6 cellular contexts compared by ENCODE assay signal in genomic region chr10:18917431-18917830, GRCh38.
DNase-seq lines count a peak whose midpoint lies in the region; ATAC-seq, FAIRE-seq and TF ChIP-seq lines count a peak whose summit lies in the region.
"Not testable (repeated sequence)": the region's sequence is repeated elsewhere in the genome, so short reads cannot be mapped to it uniquely, and the experiment has no call there.

No MANE protein-coding gene starts in this region.

- H2BK120ac ChIP-seq in IMR-90 (ENCODE audit: low read depth, low read length): peak overlapping the region; percentile 42

- no CpG with 5 or more reads among the region's 9 CpGs for WGBS in IMR-90 (ENCODE audit: extremely low coverage in 2 of 2, insufficient read length in 1 of 2), 2 experiments

- peak overlapping the region; percentile 56; the same call in 1 of the 3 replicates for H2BK15ac ChIP-seq in IMR-90 (ENCODE audit: low read depth, low read length)

- TF ChIP-seq CTCF in A673 (conservative IDR thresholded peaks at IDR 0.05; ENCODE audit: low read depth, low read length); IMR-90 (conservative IDR thresholded peaks at IDR 0.05; ENCODE audit: low read depth, low read length); MCF 10A (IDR thresholded peaks at IDR 0.05; ENCODE audit: unreplicated experiment); chondrocyte (IDR thresholded peaks at IDR 0.05): not testable (repeated sequence)

- not testable (repeated sequence) for H2AFZ ChIP-seq in IMR-90 (replicated peaks; ENCODE audit: low read length, poor library complexity)

- H3K27me3 Mint-ChIP-seq in MCF 10A (ENCODE audit: insufficient read depth, unreplicated experiment); chondrocyte (ENCODE audit: low read depth): not testable (repeated sequence)

- H3K9me1 ChIP-seq in IMR-90 (ENCODE audit: insufficient read depth, low read length): not testable (repeated sequence)

- H2BK5ac ChIP-seq in IMR-90 (ENCODE audit: low read depth, low read length, poor library complexity, severe bottlenecking): not testable (repeated sequence)

- peak overlapping the region; percentile 8 for H3K4ac ChIP-seq in IMR-90 (ENCODE audit: low read depth, low read length)

- CTCF ChIA-PET in A673 (lab: Charles Lee): interaction anchor here (0.6 to 0.7 kb wide), 3 partner anchors 26 to 607 kb away, joined by 3 to 14 read pairs (median 13); no protein-coding TSS in a partner anchor
- CTCF ChIA-PET in IMR-90 (lab: Yijun Ruan, JAX); MCF 10A (lab: Yijun Ruan, JAX): not testable (repeated sequence)

- H2BK20ac ChIP-seq in IMR-90 (ENCODE audit: low read depth, low read length): peak overlapping the region; percentile 86

- dilution Hi-C loops in IMR-90 (cut with HindIII; ENCODE audit: low sequenced_read_pairs, unreplicated experiment): not testable (repeated sequence)

- H3K36me3 Mint-ChIP-seq in MCF 10A (ENCODE audit: insufficient read depth, unreplicated experiment); chondrocyte (ENCODE audit: low read depth): not testable (repeated sequence)

- in situ Hi-C loops in IMR-90 (cut with MboI; ENCODE audit: low sequenced_read_pairs): not testable (repeated sequence)

- H3K18ac ChIP-seq in IMR-90 (ENCODE audit: low read depth, low read length): not testable (repeated sequence)

- ATAC-seq in IMR-90 (ENCODE audit: low read depth): not testable (repeated sequence)

- not testable (repeated sequence) for H3K4me2 ChIP-seq in IMR-90 (ENCODE audit: low read depth, low read length)

- H3K9ac ChIP-seq in IMR-90 (ENCODE audit: low read depth, low read length): not testable (repeated sequence)
- H3K9ac ChIP-seq in SK-N-MC (ENCODE audit: insufficient read length): peak overlapping the region; percentile 68

- intact Hi-C loops in A673 (cut with micrococcal nuclease; ENCODE audit: unreplicated experiment): loop anchor here (2.0 to 10.0 kb wide), 10 partner anchors 60 to 1097 kb away; partner anchors contain the start of gene PLXDC2
- intact Hi-C loops in IMR-90 (cut with micrococcal nuclease); MCF 10A (cut with micrococcal nuclease): not testable (repeated sequence)

- not testable (repeated sequence) for H3K9me3 ChIP-seq in A673 (ENCODE audit: low read depth, low read length, poor library complexity, severe bottlenecking); IMR-90 (ENCODE audit: control insufficient read depth, insufficient read depth, low read length); SK-N-MC (ENCODE audit: low read depth, low read length)

- not testable (repeated sequence) for H3K79me1 ChIP-seq in IMR-90 (ENCODE audit: low read depth in 1 of 2, low read length in 2 of 2)

- peaks cover 24% of the 10 kb centered on the region for H3K36me3 ChIP-seq in A673 (ENCODE audit: insufficient read depth, low read length, poor library complexity, severe bottlenecking)
- H3K36me3 ChIP-seq in IMR-90 (ENCODE audit: control insufficient read depth, insufficient read depth, low read length): not testable (repeated sequence)
- peaks cover 17% of the 10 kb centered on the region for H3K36me3 ChIP-seq in SK-N-MC (ENCODE audit: insufficient read depth, low read length)

- not testable (repeated sequence) for H4K8ac ChIP-seq in IMR-90 (ENCODE audit: low read depth in 2 of 2, low read length in 2 of 2)

- peaks cover 18% of the 10 kb centered on the region for H3K4me1 ChIP-seq in A673 (ENCODE audit: insufficient read depth, low read length, poor library complexity, severe bottlenecking)
- H3K4me1 ChIP-seq in IMR-90 (ENCODE audit: control insufficient read depth, insufficient read depth, low read length): not testable (repeated sequence)

- H3K27ac ChIP-seq in A673 (ENCODE audit: low read depth, low read length, poor library complexity, severe bottlenecking) (peak overlapping the region; percentile 97), SK-N-MC (peak overlapping the region; percentile 75)
- not testable (repeated sequence) for H3K27ac ChIP-seq in IMR-90 (ENCODE audit: insufficient read depth, low read length)

- not testable (repeated sequence) for H3K56ac ChIP-seq in IMR-90 (ENCODE audit: extremely low read depth, insufficient read depth, low read length)

- H3K27ac Mint-ChIP-seq in MCF 10A (ENCODE audit: low read depth, unreplicated experiment) (peak overlapping the region; percentile 49), chondrocyte (ENCODE audit: unreplicated experiment) (peak overlapping the region; percentile 66)

- FAIRE-seq in HTR-8/SVneo (lab: Jason Lieb, UNC): not testable (repeated sequence)

- peak overlapping the region; percentile 0; the same call in 1 of the 2 replicates for H2AK5ac ChIP-seq in IMR-90 (ENCODE audit: low read depth, low read length)

- H3K4me3 ChIP-seq in A673 (ENCODE audit: low read depth, low read length, poor library complexity, severe bottlenecking) (peak overlapping the region; percentile 67), SK-N-MC (peak overlapping the region; percentile 84)
- H3K4me3 ChIP-seq in IMR-90 (ENCODE audit: insufficient read depth, low read depth, low read length): not testable (repeated sequence)

- not testable (repeated sequence) for TF ChIP-seq RAD21 in IMR-90 (IDR thresholded peaks at IDR 0.05; ENCODE audit: low read length)

- peak overlapping the region; percentile 76 for H3K14ac ChIP-seq in IMR-90 (replicated peaks; ENCODE audit: low read depth, low read length)

- TF ChIP-seq POLR2A in IMR-90 (IDR thresholded peaks at IDR 0.05; ENCODE audit: low read depth, low read length): not testable (repeated sequence)

- H4K20me1 ChIP-seq in IMR-90 (ENCODE audit: insufficient read depth, low read length): not testable (repeated sequence)

- H3K4me1 Mint-ChIP-seq in MCF 10A (ENCODE audit: insufficient read depth, unreplicated experiment): peaks cover 11% of the 10 kb centered on the region
- H3K4me1 Mint-ChIP-seq in chondrocyte (ENCODE audit: low read depth): not testable (repeated sequence)

- not testable (repeated sequence) for H2AK9ac ChIP-seq in IMR-90 (replicated peaks; ENCODE audit: low read depth, low read length, poor library complexity)

- not testable (repeated sequence) for H3K9me3 Mint-ChIP-seq in MCF 10A (ENCODE audit: unreplicated experiment); chondrocyte (ENCODE audit: low read depth)

- peak; percentile 90 for DNase-seq in A673 (ENCODE audit: low spot score)
- peak; percentile 1 for DNase-seq in HTR-8/SVneo (ENCODE audit: insufficient read length, low spot score)
- DNase-seq in IMR-90; SK-N-MC (ENCODE audit: low read depth, low spot score); MCF 10A (ENCODE audit: unreplicated experiment); chondrocyte (ENCODE audit: low spot score): not testable (repeated sequence)

- H3K23ac ChIP-seq in IMR-90 (ENCODE audit: low read depth, low read length): not testable (repeated sequence)

- POLR2A ChIA-PET in A673 (lab: Charles Lee; ENCODE audit: low non-redundant PET): interaction anchor here (0.7 kb wide), 1 partner anchor 922 kb away, joined by 12 read pairs; no protein-coding TSS in a partner anchor
- POLR2A ChIA-PET in IMR-90 (lab: Charles Lee; ENCODE audit: unreplicated experiment); MCF 10A (lab: Yijun Ruan, JAX): not testable (repeated sequence)

- not testable (repeated sequence) for H3K27me3 ChIP-seq in A673 (replicated peaks; ENCODE audit: insufficient read depth, low read depth, low read length, poor library complexity); IMR-90 (ENCODE audit: control insufficient read depth, insufficient read depth, low read length)

- not testable (repeated sequence) for BruUV-seq in A673 (replicated peaks; lab: Mats Ljungman, UMichigan); IMR-90 (replicated peaks; lab: Mats Ljungman, UMichigan); MCF 10A (replicated peaks; lab: Mats Ljungman, UMichigan)

- not testable (repeated sequence) for H4K5ac ChIP-seq in IMR-90 (ENCODE audit: low read depth, low read length)

- not testable (repeated sequence) for H3K4me3 Mint-ChIP-seq in MCF 10A (ENCODE audit: unreplicated experiment); chondrocyte (ENCODE audit: unreplicated experiment)

- not testable (repeated sequence) for H4K91ac ChIP-seq in IMR-90 (ENCODE audit: insufficient read depth, low read depth, low read length)
